34 cellular contexts compared by ENCODE assay signal in genomic region chr19:33323093-33323820, GRCh38.
"Had no signal": no experiment of that assay in that cellular context is flagged by ENCODE, and none has a peak within 500 bp of the region (broad histone marks: within the 10 kb centered on the region; RNA-seq: fewer than 3 reads in every experiment).

No MANE protein-coding gene starts in this region.

- H3K27ac Mint-ChIP-seq: activated CD4-positive, alpha-beta T cell treated with anti-CD3 and anti-CD28 coated beads, Interleukin-2, amount 10 ng/mL, durations not matched to agents 24 days and 14 days; activated CD8-positive, alpha-beta T cell treated with anti-CD3 and anti-CD28 coated beads for 36 hours; activated naive CD8-positive, alpha-beta T cell treated with anti-CD3 and anti-CD28 coated beads for 36 hours; activated T-cell treated with anti-CD3 and anti-CD28 coated beads, Interleukin-2, amount 50 U/mL, for 72 hours; activated T-helper 17 cell treated with anti-CD3 and anti-CD28 coated beads, Interleukin-2, amount 50 U/mL, for 72 hours; brain; T-helper 1 cell treated with Interleukin-12 subunit alpha and Interleukin-12 subunit beta and Interleukin-4 antibody, amounts not matched to agents 30 μg/mL and 1 μg/mL, for 36 hours; T-helper 2 cell treated with Interferon-gamma antibody and Interleukin-4, amounts not matched to agents 5 μg/mL and 100 μg/mL, for 36 hours had no signal

- DNase-seq: activated CD4-positive, alpha-beta T cell treated with anti-CD3 and anti-CD28 coated beads, Interleukin-2, amount 10 ng/mL, durations not matched to agents 24 days and 14 days; activated CD4-positive, alpha-beta T cell treated with anti-CD3 and anti-CD28 coated beads, Interleukin-2, amount 50 U/mL, for 4 hours; activated CD8-positive, alpha-beta T cell treated with anti-CD3 and anti-CD28 coated beads for 36 hours; activated effector memory CD4-positive, alpha-beta T cell treated with anti-CD3 and anti-CD28 coated beads, Interleukin-2, amount 50 U/mL, for 16 hours; activated naive CD4-positive, alpha-beta T cell; activated naive CD4-positive, alpha-beta T cell treated with anti-CD3 and anti-CD28 coated beads, Interleukin-2, amount 50 U/mL, for 16 hours; activated naive CD8-positive, alpha-beta T cell treated with anti-CD3 and anti-CD28 coated beads for 36 hours; activated T-cell treated with anti-CD3 and anti-CD28 coated beads, Interleukin-2, amount 50 U/mL, for 1 hour; activated T-cell treated with anti-CD3 and anti-CD28 coated beads, Interleukin-2, amount 50 U/mL, for 72 hours; caudate nucleus; MM.1S; MV-4-11; NCI-H1092; NCI-H1436 treated with DMSO at 0.1 percent for 48 hours; NCI-H1694 treated with DMSO at 0.1 percent for 48 hours; NCI-H2029; NCI-H2107; NCI-H2171; NCI-H226; NCI-H446 treated with DMSO at 0.1 percent for 48 hours; NCI-H524; NCI-H748 treated with DMSO at 0.1 percent for 48 hours; NK-92 treated with Interleukin-12 subunit alpha and Interleukin-12 subunit beta, amount 100 ng/mL, for 24 hours; PC-3; Peyer's patch; RPMI8226; SHP77 treated with DMSO at 0.1 percent for 48 hours had no signal

- H3K27me3 ChIP-seq: Peyer's patch had no signal

- H3K9ac ChIP-seq: KMS-11 had no signal

- H3K27ac ChIP-seq: KMS-11, Peyer's patch had no signal

- FAIRE-seq: bronchial epithelial cell, TTC549 had no signal

- H3K4me3 ChIP-seq: Peyer's patch had no signal

- H3K4me3 Mint-ChIP-seq: activated CD4-positive, alpha-beta T cell treated with anti-CD3 and anti-CD28 coated beads, Interleukin-2, amount 10 ng/mL, durations not matched to agents 24 days and 14 days; activated CD8-positive, alpha-beta T cell treated with anti-CD3 and anti-CD28 coated beads for 36 hours; activated naive CD8-positive, alpha-beta T cell treated with anti-CD3 and anti-CD28 coated beads for 36 hours; activated T-cell treated with anti-CD3 and anti-CD28 coated beads, Interleukin-2, amount 50 U/mL, for 72 hours; activated T-helper 17 cell treated with anti-CD3 and anti-CD28 coated beads, Interleukin-2, amount 50 U/mL, for 72 hours; brain; T-helper 1 cell treated with Interleukin-12 subunit alpha and Interleukin-12 subunit beta and Interleukin-4 antibody, amounts not matched to agents 30 μg/mL and 1 μg/mL, for 36 hours; T-helper 2 cell treated with Interferon-gamma antibody and Interleukin-4, amounts not matched to agents 5 μg/mL and 100 μg/mL, for 36 hours had no signal

- H3K36me3 ChIP-seq: Peyer's patch had no signal

- H3K36me3 Mint-ChIP-seq: brain had no signal

- H3K27me3 Mint-ChIP-seq: activated naive CD8-positive, alpha-beta T cell treated with anti-CD3 and anti-CD28 coated beads for 36 hours had no signal

- H3K4me2 ChIP-seq: KMS-11 had no signal

- H3K9me3 Mint-ChIP-seq: activated CD4-positive, alpha-beta T cell treated with anti-CD3 and anti-CD28 coated beads, Interleukin-2, amount 10 ng/mL, durations not matched to agents 24 days and 14 days; activated T-helper 17 cell treated with anti-CD3 and anti-CD28 coated beads, Interleukin-2, amount 50 U/mL, for 72 hours; T-helper 1 cell treated with Interleukin-12 subunit alpha and Interleukin-12 subunit beta and Interleukin-4 antibody, amounts not matched to agents 30 μg/mL and 1 μg/mL, for 36 hours; T-helper 2 cell treated with Interferon-gamma antibody and Interleukin-4, amounts not matched to agents 5 μg/mL and 100 μg/mL, for 36 hours had no signal

- H3K4me1 Mint-ChIP-seq: activated CD4-positive, alpha-beta T cell treated with anti-CD3 and anti-CD28 coated beads, Interleukin-2, amount 10 ng/mL, durations not matched to agents 24 days and 14 days; activated naive CD8-positive, alpha-beta T cell treated with anti-CD3 and anti-CD28 coated beads for 36 hours; activated T-helper 17 cell treated with anti-CD3 and anti-CD28 coated beads, Interleukin-2, amount 50 U/mL, for 72 hours; brain had no signal

- ATAC-seq: activated CD8-positive, alpha-beta T cell treated with anti-CD3 and anti-CD28 coated beads for 36 hours; activated T-cell treated with anti-CD3 and anti-CD28 coated beads, Interleukin-2, amount 50 U/mL, for 72 hours; activated T-helper 17 cell treated with anti-CD3 and anti-CD28 coated beads, Interleukin-2, amount 50 U/mL, for 72 hours; PC-3 had no signal
